8 cellular contexts compared by ENCODE assay signal in the genomic region with DNA sequence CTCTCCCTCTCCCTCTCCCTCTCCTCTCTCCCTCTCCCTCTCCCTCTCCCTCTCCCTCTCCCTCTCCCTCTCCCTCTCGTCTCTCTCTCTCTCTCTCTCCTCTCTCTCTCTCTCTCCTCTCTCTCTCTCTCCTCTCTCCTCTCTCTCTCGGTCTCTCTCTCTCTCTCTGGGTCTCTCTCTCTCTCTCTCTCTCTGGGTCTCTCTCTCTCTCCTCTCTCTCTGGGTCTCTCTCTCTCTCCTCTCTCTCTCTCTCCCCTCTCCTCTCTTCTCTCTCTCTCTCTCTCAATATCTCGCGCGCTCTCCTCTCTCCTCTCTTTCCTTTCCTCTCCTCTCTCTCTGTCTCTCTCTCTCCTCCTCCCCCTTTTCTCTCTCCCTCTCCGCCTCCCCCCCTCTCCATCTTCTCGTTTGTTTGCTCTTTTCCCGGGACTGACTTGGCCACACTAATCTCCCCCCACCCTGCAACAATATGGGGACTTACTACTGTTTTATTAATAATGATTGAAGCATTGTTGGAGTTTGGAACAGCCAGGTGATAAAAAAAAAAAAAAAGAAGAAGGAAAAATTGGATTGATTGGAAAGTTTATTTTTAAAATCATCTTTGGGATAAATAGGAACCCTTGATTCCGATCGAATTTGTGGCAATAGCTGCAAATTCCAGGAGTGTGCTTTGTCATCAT. TPM values are rescaled to one million over a fixed set of nuclear protein-coding genes. Genes with fewer than 3 reads are reported as not detected.
DNase-seq lines count a peak whose midpoint lies in the region; ATAC-seq and TF ChIP-seq lines count a peak whose summit lies in the region.

No MANE protein-coding gene starts in this region.

- DNase-seq in NCI-H82 (lab: John Stamatoyannopoulos, UW), result peak; percentile 23
- no peak for DNase-seq in NCI-H82 treated with DMSO at 0.1 percent for 48 hours (lab: John Stamatoyannopoulos, UW; ENCODE audit: unreplicated experiment)
- peak; percentile 40 to 64 for DNase-seq in SHP77 (lab: John Stamatoyannopoulos, UW)
- DNase-seq in fibroblast of the aortic adventitia (ENCODE audit: low read depth), result peak; percentile 83
- DNase-seq in tibial artery, result no peak
- DNase-seq in NCI-H524 treated with DMSO at 0.1 percent for 48 hours (lab: John Stamatoyannopoulos, UW), result no peak

- no peaks in the 10 kb centered on the region for H3K9me3 ChIP-seq in tibial artery

- H3K36me3 ChIP-seq in tibial artery, result no peaks in the 10 kb centered on the region

- peak overlapping the region; percentile 89 for H3K4me3 ChIP-seq in fibroblast of the aortic adventitia (ENCODE audit: low read depth, low read length)
- peak overlapping the region; percentile 58 to 68 for H3K4me3 ChIP-seq in tibial artery

- intact Hi-C loops in tibial artery (cut with DNase I; ENCODE audit: low total_unique reads), result loop anchor here (10.0 kb wide), 1 partner anchor 223 kb away; no protein-coding TSS in a partner anchor

- H3K27ac ChIP-seq in tibial artery, result no peak overlapping the region

- H3K27me3 ChIP-seq in tibial artery, result peaks cover 0 to 13% of the 10 kb centered on the region in 2 donors

- peaks cover 0 to 47% (median 32%) of the 10 kb centered on the region in 4 donors for H3K4me1 ChIP-seq in tibial artery

- no peak for TF ChIP-seq CTCF in fibroblast of the aortic adventitia (IDR thresholded peaks at IDR 0.05; ENCODE audit: insufficient read depth, low read length)
- TF ChIP-seq CTCF in tibial artery (IDR thresholded peaks at IDR 0.05), result no peak

- ATAC-seq in GM21360 (IDR thresholded peaks at IDR 0.05; ENCODE audit: unreplicated experiment) (no peak), GM18519 (IDR thresholded peaks at IDR 0.05; ENCODE audit: low FRiP score, unreplicated experiment) (no peak)

RNA-seq across cellular contexts. Expression of a gene that starts 0.9 kb away (rescaled TPM):
- total RNA-seq in fibroblast of the aortic adventitia (ENCODE audit: low replicate concordance), result 11.8 and 23.7 TPM in 2 replicates

RNA-seq across cellular contexts. Expression of a gene that starts 1.1 kb away (rescaled TPM):
- total RNA-seq in fibroblast of the aortic adventitia (ENCODE audit: low replicate concordance), result 8.0 and 20.5 TPM in 2 replicates

Comparison
In these comparisons a context has a peak if more than half of its experiments do, and no peak if none do; other contexts are left out.
1. DNase-seq: peak in NCI-H82 (single experiment), SHP77 (2 of 2) and fibroblast of the aortic adventitia (single experiment); none in NCI-H82 treated with DMSO at 0.1 percent for 48 hours (single experiment), tibial artery (0 of 2) and NCI-H524 treated with DMSO at 0.1 percent for 48 hours (single experiment).